Comparison of ENCODE assay signal across 9 cellular contexts in the genomic region with DNA sequence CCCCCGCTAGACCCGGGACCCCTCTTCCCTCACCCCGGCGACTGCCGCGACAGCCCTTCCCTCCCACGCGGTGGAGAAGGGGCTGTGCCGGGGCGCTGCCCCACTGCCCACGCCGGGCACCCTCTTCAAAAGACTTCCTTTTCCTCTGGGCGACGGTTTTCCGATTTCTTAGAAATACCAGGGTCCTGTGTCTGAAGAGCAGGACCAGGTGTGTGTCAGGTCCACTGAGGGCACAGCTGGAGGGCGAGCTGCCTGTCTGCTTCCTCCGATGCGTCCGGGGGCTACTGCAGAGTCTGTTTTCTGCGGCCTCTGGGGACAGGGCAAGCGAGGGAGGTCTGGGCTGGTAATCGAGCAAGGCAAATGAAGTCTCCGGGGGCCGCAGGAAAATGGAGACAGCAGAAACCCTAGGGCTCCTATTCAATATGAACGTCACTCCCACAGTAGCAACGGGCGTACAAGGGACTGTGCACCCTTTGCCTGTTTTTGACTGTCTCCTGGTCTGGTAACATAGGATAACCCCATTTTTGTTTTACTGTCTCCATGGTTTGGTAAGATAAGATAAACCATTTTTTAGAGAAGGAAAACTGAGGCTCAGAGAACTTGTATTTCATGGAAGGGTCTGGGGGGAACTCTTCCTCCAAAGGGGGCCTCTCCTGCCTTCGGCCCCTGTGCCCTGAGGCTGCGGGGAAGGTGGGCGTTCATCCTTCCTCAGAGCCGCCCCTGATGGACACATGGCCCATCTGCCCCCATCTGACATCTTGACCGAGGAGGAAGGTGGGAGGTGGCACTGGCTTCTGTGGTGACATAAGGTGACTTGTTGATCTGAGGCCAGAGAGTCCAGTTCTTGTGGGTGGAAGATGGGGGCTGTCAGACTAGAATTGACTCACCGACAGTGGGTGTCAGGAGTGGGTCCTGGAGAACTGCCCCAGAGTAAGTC. TPM values are rescaled to one million over a fixed set of nuclear protein-coding genes. Genes with fewer than 3 reads are reported as not detected.
A peak's percentile ranks its signal among the peaks of the same experiment; 100 is the strongest.
DNase-seq lines count a peak whose midpoint lies in the region; ATAC-seq and TF ChIP-seq lines count a peak whose summit lies in the region.
"Had no signal": no experiment of that assay in that cellular context is flagged by ENCODE, and none has a peak within 500 bp of the region (broad histone marks: within the 10 kb centered on the region; RNA-seq: fewer than 3 reads in every experiment).

No MANE protein-coding gene starts in this region.

- peaks cover 31 to 77% (median 65%) of the 10 kb centered on the region in 4 donors for H3K4me1 Mint-ChIP-seq in naive thymus-derived CD8-positive, alpha-beta T cell

- peaks cover 0 to 3% of the 10 kb centered on the region in 2 donors for H3K4me1 ChIP-seq in breast epithelium

- intact Hi-C loops in breast epithelium (cut with DNase I; ENCODE audit: low total_unique reads): no loop called here

- in situ Hi-C loops in KBM-7 (cut with MboI; ENCODE audit: low pct_unique_long_range_greater_than_20kb, low sequenced_read_pairs): no loop called here

- peak; percentile 32 for DNase-seq in KBM-7
- no peak for DNase-seq in breast epithelium (ENCODE audit: low spot score in 2 of 2)
- DNase-seq in naive thymus-derived CD8-positive, alpha-beta T cell: peak in 1 of 10 donors; percentile 24
- DNase-seq in iPS-NIHi7 (ENCODE audit: extremely low spot score): no peak
- DNase-seq in HT-29 (ENCODE audit: low spot score): no peak
- DNase-seq in DMS79 treated with DMSO at 0.1 percent for 48 hours (lab: John Stamatoyannopoulos, UW): no peak

- no peaks in the 10 kb centered on the region for H3K9me3 ChIP-seq in breast epithelium

- ATAC-seq in GM18517 (IDR thresholded peaks at IDR 0.05; ENCODE audit: unreplicated experiment) (peak; percentile 8), GM18519 (IDR thresholded peaks at IDR 0.05; ENCODE audit: low FRiP score, unreplicated experiment) (no peak)
- ATAC-seq in naive thymus-derived CD8-positive, alpha-beta T cell: peak; percentile 29 to 44

- H3K4me3 Mint-ChIP-seq in naive thymus-derived CD8-positive, alpha-beta T cell: peak overlapping the region; percentile 94 to 100 (median 97)

- H3K27ac ChIP-seq in breast epithelium: peak overlapping the region; percentile 80 to 93
- H3K27ac ChIP-seq: SK-N-MC had no signal

- no peaks in the 10 kb centered on the region for H3K27me3 Mint-ChIP-seq in naive thymus-derived CD8-positive, alpha-beta T cell

- peak overlapping the region; percentile 91 to 98 (median 97) for H3K27ac Mint-ChIP-seq in naive thymus-derived CD8-positive, alpha-beta T cell

- POLR2A ChIA-PET in naive thymus-derived CD8-positive, alpha-beta T cell (lab: Charles Lee): interaction anchor here (1.0 to 3.5 kb wide), 9 partner anchors 8 to 61 kb away, joined by 3 to 35 read pairs (median 5); no protein-coding TSS in a partner anchor

- H3K9me3 Mint-ChIP-seq in naive thymus-derived CD8-positive, alpha-beta T cell: no peaks in the 10 kb centered on the region

- no peaks in the 10 kb centered on the region for H3K36me3 ChIP-seq in breast epithelium

- no peak for TF ChIP-seq CTCF in breast epithelium (IDR thresholded peaks at IDR 0.05)

- H3K4me3 ChIP-seq in breast epithelium: peak overlapping the region; percentile 85 to 94 (median 90)

- H3K27me3 ChIP-seq in breast epithelium: no peaks in the 10 kb centered on the region

- peaks cover 0 to 4% (median 3%) of the 10 kb centered on the region in 3 donors for H3K36me3 Mint-ChIP-seq in naive thymus-derived CD8-positive, alpha-beta T cell

- TF ChIP-seq POLR2A in breast epithelium (IDR thresholded peaks at IDR 0.05): no peak

RNA-seq across cellular contexts. Expression of a gene that starts 1.0 kb away (rescaled TPM):
- 10 to 100 TPM; 25.0 to 48.8 (median 35.1) TPM for total RNA-seq in breast epithelium
- total RNA-seq in naive thymus-derived CD8-positive, alpha-beta T cell: 10 to 100 TPM; 16.5 to 18.4 TPM
- polyA plus RNA-seq in naive thymus-derived CD8-positive, alpha-beta T cell: 10 to 100 TPM; 19.7 to 64.6 (median 21.8) TPM
- total RNA-seq in HT-29 (2014; rRNA removed; shearing (Covaris generic)): 0.08 TPM in 1 of 2 replicates, not detected in the other

Comparison
In these comparisons a context has a peak if more than half of its experiments do, and no peak if none do; other contexts are left out.
1. RNA of a gene that starts 1.0 kb away (total RNA-seq): 25.0 to 48.8 TPM in breast epithelium and 16.5 to 18.4 TPM in naive thymus-derived CD8-positive, alpha-beta T cell; 0.08 TPM in HT-29; every median in the first group is over 10 times any median in the second.